In the genomic region with DNA sequence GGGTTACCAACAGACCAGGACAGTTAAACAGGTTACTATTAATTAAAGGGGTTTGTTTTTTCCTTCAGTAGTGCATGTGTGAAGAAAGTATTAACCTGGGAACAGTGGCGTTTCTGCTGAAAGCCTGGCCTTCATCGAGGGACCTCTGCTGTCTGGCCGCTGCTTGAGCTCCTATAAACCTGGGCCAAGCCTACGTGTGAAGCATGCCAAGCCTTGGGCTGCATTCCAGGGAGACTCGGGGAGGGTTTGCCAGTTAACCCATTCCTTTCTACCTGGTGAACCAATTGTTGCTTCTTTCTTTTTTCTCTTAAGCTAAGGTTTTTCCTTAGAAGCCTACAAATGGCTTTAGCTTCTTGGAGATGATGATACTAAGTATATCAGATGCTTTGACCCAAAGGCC, we compare ENCODE assay signal across 8 cellular contexts. TPM values are rescaled to one million over a fixed set of nuclear protein-coding genes. Genes with fewer than 3 reads are reported as not detected.
DNase-seq lines count a peak whose midpoint lies in the region; ATAC-seq and TF ChIP-seq lines count a peak whose summit lies in the region.

No MANE protein-coding gene starts in this region.

- intact Hi-C loops in activated T-helper 1 cell treated with anti-CD3 and anti-CD28 coated beads, Interleukin-12 subunit alpha, Interleukin-12 subunit beta, Interleukin-2, Interleukin-4 antibody, amounts not matched to agents 30 ng/mL and 10 ng/mL and 1 ng/mL, durations not matched to agents 14 hours and 24 hours and 36 hours (cut with micrococcal nuclease) = loop anchor here (10.0 kb wide), 3 partner anchors 944 to 1564 kb away; no protein-coding TSS in a partner anchor

- H3K36me3 Mint-ChIP-seq in activated T-helper 1 cell treated with anti-CD3 and anti-CD28 coated beads, Interleukin-12 subunit alpha, Interleukin-12 subunit beta, Interleukin-2, Interleukin-4 antibody, amounts not matched to agents 30 ng/mL and 10 ng/mL and 1 ng/mL, durations not matched to agents 14 hours and 24 hours and 36 hours (ENCODE audit: low read depth) = peaks cover 50% of the 10 kb centered on the region
- H3K36me3 Mint-ChIP-seq in endothelial cell (ENCODE audit: low read depth, unreplicated experiment) = peaks cover 10% of the 10 kb centered on the region

- H3K4me1 Mint-ChIP-seq in activated T-helper 1 cell treated with anti-CD3 and anti-CD28 coated beads, Interleukin-12 subunit alpha, Interleukin-12 subunit beta, Interleukin-2, Interleukin-4 antibody, amounts not matched to agents 30 ng/mL and 10 ng/mL and 1 ng/mL, durations not matched to agents 14 hours and 24 hours and 36 hours (ENCODE audit: low read depth) = peaks cover 69% of the 10 kb centered on the region
- H3K4me1 Mint-ChIP-seq in endothelial cell (ENCODE audit: unreplicated experiment) = peaks cover 26% of the 10 kb centered on the region

- no peak overlapping the region for H3K4me3 ChIP-seq in fibroblast of villous mesenchyme (ENCODE audit: low read depth, low read length)
- no peak overlapping the region for H3K4me3 ChIP-seq in retinal pigment epithelial cell (ENCODE audit: low read length)

- peak; percentile 59 for DNase-seq in HK-2 (ENCODE audit: unreplicated experiment)
- no peak for DNase-seq in activated T-helper 1 cell treated with anti-CD3 and anti-CD28 coated beads, Interleukin-12 subunit alpha, Interleukin-12 subunit beta, Interleukin-2, Interleukin-4 antibody, amounts not matched to agents 30 ng/mL and 10 ng/mL and 1 ng/mL, durations not matched to agents 14 hours and 24 hours and 36 hours (ENCODE audit: low spot score)
- peak; percentile 54 for DNase-seq in fibroblast of villous mesenchyme (ENCODE audit: low read depth)
- DNase-seq in retinal pigment epithelial cell (ENCODE audit: low read depth) = peak; percentile 84
- no peak for DNase-seq in inferior parietal cortex (ENCODE audit: extremely low spot score)
- DNase-seq in effector CD8-positive, alpha-beta T cell (lab: John Stamatoyannopoulos, UW) = no peak
- DNase-seq in endothelial cell (ENCODE audit: low spot score) = no peak

- ATAC-seq in HG03159 (IDR thresholded peaks at IDR 0.05; ENCODE audit: unreplicated experiment) = no peak

- TF ChIP-seq CTCF in fibroblast of villous mesenchyme (IDR thresholded peaks at IDR 0.05; ENCODE audit: insufficient read depth, low read depth, low read length) (no peak), retinal pigment epithelial cell (conservative IDR thresholded peaks at IDR 0.05; ENCODE audit: low read depth, low read length) (peak; percentile 32), endothelial cell (IDR thresholded peaks at IDR 0.05; ENCODE audit: unreplicated experiment) (no peak)

- H3K27me3 Mint-ChIP-seq in activated T-helper 1 cell treated with anti-CD3 and anti-CD28 coated beads, Interleukin-12 subunit alpha, Interleukin-12 subunit beta, Interleukin-2, Interleukin-4 antibody, amounts not matched to agents 30 ng/mL and 10 ng/mL and 1 ng/mL, durations not matched to agents 14 hours and 24 hours and 36 hours (ENCODE audit: insufficient read depth) = no peaks in the 10 kb centered on the region
- H3K27me3 Mint-ChIP-seq in endothelial cell (ENCODE audit: unreplicated experiment) = peaks cover 2% of the 10 kb centered on the region

- H3K4me3 Mint-ChIP-seq in activated T-helper 1 cell treated with anti-CD3 and anti-CD28 coated beads, Interleukin-12 subunit alpha, Interleukin-12 subunit beta, Interleukin-2, Interleukin-4 antibody, amounts not matched to agents 30 ng/mL and 10 ng/mL and 1 ng/mL, durations not matched to agents 14 hours and 24 hours and 36 hours = peak overlapping the region; percentile 31
- no peak overlapping the region for H3K4me3 Mint-ChIP-seq in endothelial cell (ENCODE audit: unreplicated experiment)

- no peaks in the 10 kb centered on the region for H3K9me3 Mint-ChIP-seq in activated T-helper 1 cell treated with anti-CD3 and anti-CD28 coated beads, Interleukin-12 subunit alpha, Interleukin-12 subunit beta, Interleukin-2, Interleukin-4 antibody, amounts not matched to agents 30 ng/mL and 10 ng/mL and 1 ng/mL, durations not matched to agents 14 hours and 24 hours and 36 hours
- no peaks in the 10 kb centered on the region for H3K9me3 Mint-ChIP-seq in endothelial cell (ENCODE audit: unreplicated experiment)

- peak overlapping the region; percentile 89 for H3K27ac Mint-ChIP-seq in activated T-helper 1 cell treated with anti-CD3 and anti-CD28 coated beads, Interleukin-12 subunit alpha, Interleukin-12 subunit beta, Interleukin-2, Interleukin-4 antibody, amounts not matched to agents 30 ng/mL and 10 ng/mL and 1 ng/mL, durations not matched to agents 14 hours and 24 hours and 36 hours
- H3K27ac Mint-ChIP-seq in endothelial cell (ENCODE audit: unreplicated experiment) = no peak overlapping the region

RNA-seq across cellular contexts. Expression of a gene that starts 23.6 kb away (rescaled TPM):
- 264 and 267 TPM in 2 replicates for total RNA-seq in activated T-helper 1 cell treated with anti-CD3 and anti-CD28 coated beads, Interleukin-12 subunit alpha, Interleukin-12 subunit beta, Interleukin-2, Interleukin-4 antibody, amounts not matched to agents 30 ng/mL and 10 ng/mL and 1 ng/mL, durations not matched to agents 14 hours and 24 hours and 36 hours
- 120 and 145 TPM in 2 replicates for total RNA-seq in fibroblast of villous mesenchyme
- total RNA-seq in endothelial cell (ENCODE audit: unreplicated experiment) = 52.3 TPM

Comparison
In these comparisons a context has a peak if more than half of its experiments do, and no peak if none do; other contexts are left out.
1. DNase-seq: peak in HK-2 (single experiment), fibroblast of villous mesenchyme (single experiment) and retinal pigment epithelial cell (single experiment); none in activated T-helper 1 cell treated with anti-CD3 and anti-CD28 coated beads, Interleukin-12 subunit alpha, Interleukin-12 subunit beta, Interleukin-2, Interleukin-4 antibody, amounts not matched to agents 30 ng/mL and 10 ng/mL and 1 ng/mL, durations not matched to agents 14 hours and 24 hours and 36 hours (single experiment), inferior parietal cortex (single experiment), effector CD8-positive, alpha-beta T cell (single experiment) and endothelial cell (single experiment).